Comparison of ENCODE assay signal across 8 cellular contexts in genomic region chr17:30824356-30825145, GRCh38. TPM values are rescaled to one million over a fixed set of nuclear protein-coding genes. Genes with fewer than 3 reads are reported as not detected.
DNase-seq lines count a peak whose midpoint lies in the region; FAIRE-seq and TF ChIP-seq lines count a peak whose summit lies in the region.

A gene with protein sequence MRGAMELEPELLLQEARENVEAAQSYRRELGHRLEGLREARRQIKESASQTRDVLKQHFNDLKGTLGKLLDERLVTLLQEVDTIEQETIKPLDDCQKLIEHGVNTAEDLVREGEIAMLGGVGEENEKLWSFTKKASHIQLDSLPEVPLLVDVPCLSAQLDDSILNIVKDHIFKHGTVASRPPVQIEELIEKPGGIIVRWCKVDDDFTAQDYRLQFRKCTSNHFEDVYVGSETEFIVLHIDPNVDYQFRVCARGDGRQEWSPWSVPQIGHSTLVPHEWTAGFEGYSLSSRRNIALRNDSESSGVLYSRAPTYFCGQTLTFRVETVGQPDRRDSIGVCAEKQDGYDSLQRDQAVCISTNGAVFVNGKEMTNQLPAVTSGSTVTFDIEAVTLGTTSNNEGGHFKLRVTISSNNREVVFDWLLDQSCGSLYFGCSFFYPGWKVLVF (minus strand): TSS chr17:30824692. CDS start chr17:30824651, 41 bp downstream.

- no peaks in the 10 kb centered on the region for H3K27me3 ChIP-seq in Loucy (ENCODE audit: insufficient read depth, low read length, poor library complexity, severe bottlenecking)

- peaks cover 24% of the 10 kb centered on the region for H4K20me1 ChIP-seq in Loucy (ENCODE audit: insufficient read depth, low read length, poor library complexity, severe bottlenecking)

- H3K4me3 ChIP-seq in Loucy (ENCODE audit: low read length, poor library complexity, severe bottlenecking), result peak within 1 kb of the TSS; percentile 88
- peak within 1 kb of the TSS; percentile 90 for H3K4me3 ChIP-seq in fibroblast of the aortic adventitia (ENCODE audit: low read depth, low read length)

- peak within 1 kb of the TSS; percentile 94 for H2AFZ ChIP-seq in Loucy (ENCODE audit: low read length)

- H3K9ac ChIP-seq in Loucy (ENCODE audit: low read depth, low read length, poor library complexity, severe bottlenecking), result peak within 1 kb of the TSS; percentile 93

- H3K9me2 ChIP-seq in Loucy (replicated peaks; ENCODE audit: low read depth, low read length), result no peaks in the 10 kb centered on the region

- H3K9me3 ChIP-seq in Loucy (ENCODE audit: insufficient read depth, low read depth, low read length), result no peaks in the 10 kb centered on the region

- peak within 1 kb of the TSS; percentile 92 for H3K4me2 ChIP-seq in Loucy (ENCODE audit: low read depth, low read length, poor library complexity, severe bottlenecking)

- TF ChIP-seq POLR2A in H54 (IDR thresholded peaks at IDR 0.05; ENCODE audit: low read depth, low read length), result peak; percentile 78
- TF ChIP-seq POLR2A in Raji (IDR thresholded peaks at IDR 0.05; ENCODE audit: insufficient read depth, low read depth, low read length), result peak; percentile 83

- peaks cover 46% of the 10 kb centered on the region for H3K4me1 ChIP-seq in Loucy (ENCODE audit: insufficient read depth, low read length, poor library complexity, severe bottlenecking)

- H3K9me3 Mint-ChIP-seq in nephron progenitor cell, result no peaks in the 10 kb centered on the region
- no peaks in the 10 kb centered on the region for H3K9me3 Mint-ChIP-seq in stimulated activated naive CD8-positive, alpha-beta T cell treated with anti-CD3 and anti-CD28 coated beads, Interleukin-15, Interleukin-2, amounts not matched to agents 100 ng/mL and 50 ng/mL, for 24 hours

- H3K36me3 ChIP-seq in Loucy (ENCODE audit: insufficient read depth, low read length), result no peaks in the 10 kb centered on the region

- H3K79me2 ChIP-seq in Loucy (ENCODE audit: insufficient read depth, low read length), result peaks cover 48% of the 10 kb centered on the region

- TF ChIP-seq CTCF in Loucy (conservative IDR thresholded peaks at IDR 0.05; ENCODE audit: low read length), result peak; percentile 53
- TF ChIP-seq CTCF in fibroblast of the aortic adventitia (IDR thresholded peaks at IDR 0.05; ENCODE audit: insufficient read depth, low read length), result peak; percentile 43
- TF ChIP-seq CTCF in nephron progenitor cell (IDR thresholded peaks at IDR 0.05), result peak; percentile 10

- H3K27ac Mint-ChIP-seq in nephron progenitor cell, result peak within 1 kb of the TSS; percentile 66
- H3K27ac Mint-ChIP-seq in stimulated activated naive CD8-positive, alpha-beta T cell treated with anti-CD3 and anti-CD28 coated beads, Interleukin-15, Interleukin-2, amounts not matched to agents 100 ng/mL and 50 ng/mL, for 24 hours, result peak within 1 kb of the TSS; percentile 97

- no peaks in the 10 kb centered on the region for H3K27me3 Mint-ChIP-seq in nephron progenitor cell (ENCODE audit: low read depth, poor library complexity)
- no peaks in the 10 kb centered on the region for H3K27me3 Mint-ChIP-seq in stimulated activated naive CD8-positive, alpha-beta T cell treated with anti-CD3 and anti-CD28 coated beads, Interleukin-15, Interleukin-2, amounts not matched to agents 100 ng/mL and 50 ng/mL, for 24 hours

- H3K36me3 Mint-ChIP-seq in nephron progenitor cell (ENCODE audit: low read depth), result no peaks in the 10 kb centered on the region
- no peaks in the 10 kb centered on the region for H3K36me3 Mint-ChIP-seq in stimulated activated naive CD8-positive, alpha-beta T cell treated with anti-CD3 and anti-CD28 coated beads, Interleukin-15, Interleukin-2, amounts not matched to agents 100 ng/mL and 50 ng/mL, for 24 hours (ENCODE audit: low read depth)

- peak within 1 kb of the TSS; percentile 95 for H3K4me3 Mint-ChIP-seq in nephron progenitor cell
- peak within 1 kb of the TSS; percentile 92 for H3K4me3 Mint-ChIP-seq in stimulated activated naive CD8-positive, alpha-beta T cell treated with anti-CD3 and anti-CD28 coated beads, Interleukin-15, Interleukin-2, amounts not matched to agents 100 ng/mL and 50 ng/mL, for 24 hours

- FAIRE-seq in H54 (lab: Jason Lieb, UNC), result no peak

- DNase-seq in ELR (ENCODE audit: low read depth) (peak; percentile 92), H54 (ENCODE audit: insufficient read length, low spot score) (peak; percentile 76), fibroblast of the aortic adventitia (ENCODE audit: low read depth) (peak; percentile 83), nephron progenitor cell (peak; percentile 91)
- peak; percentile 85 for DNase-seq in activated T-helper 9 cell treated with anti-CD3 and anti-CD28 coated beads, Interleukin-2, amount 50 U/mL, for 16 hours (ENCODE audit: low read depth)

- peaks cover 8% of the 10 kb centered on the region; the same call in 1 of the 2 replicates for H3F3A ChIP-seq in Loucy (ENCODE audit: low read depth)

- H3K4me1 Mint-ChIP-seq in nephron progenitor cell, result peaks cover 25% of the 10 kb centered on the region
- H3K4me1 Mint-ChIP-seq in stimulated activated naive CD8-positive, alpha-beta T cell treated with anti-CD3 and anti-CD28 coated beads, Interleukin-15, Interleukin-2, amounts not matched to agents 100 ng/mL and 50 ng/mL, for 24 hours (ENCODE audit: low read depth), result peaks cover 44% of the 10 kb centered on the region

RNA-seq across cellular contexts. Expression of the gene that starts here (rescaled TPM):
- 12.5 and 14.1 TPM in 2 replicates for total RNA-seq in fibroblast of the aortic adventitia (ENCODE audit: low replicate concordance)

Comparison
In these comparisons a context has a peak if more than half of its experiments do, and no peak if none do; other contexts are left out.
1. Peak in every context shown above with its lines: DNase-seq and H3K4me3 ChIP-seq.